ENCODE assay signal across 15 cellular contexts in genomic region chr5:73122875-73123810, GRCh38. TPM values are rescaled to one million over a fixed set of nuclear protein-coding genes. Genes with fewer than 3 reads are reported as not detected.
A peak's percentile ranks its signal among the peaks of the same experiment; 100 is the strongest.
DNase-seq lines count a peak whose midpoint lies in the region; ATAC-seq, FAIRE-seq and TF ChIP-seq lines count a peak whose summit lies in the region.
"Had no signal": no experiment of that assay in that cellular context is flagged by ENCODE, and none has a peak within 500 bp of the region (broad histone marks: within the 10 kb centered on the region; RNA-seq: fewer than 3 reads in every experiment).

No MANE protein-coding gene starts in this region.

- no peak overlapping the region for H3K14ac ChIP-seq in H1 (ENCODE audit: insufficient read length)

- H2AK5ac ChIP-seq in H1 (ENCODE audit: low read depth, low read length): no peak overlapping the region

- H3K9me3 ChIP-seq in SK-N-SH: no peaks in the 10 kb centered on the region
- no peaks in the 10 kb centered on the region for H3K9me3 ChIP-seq in OCI-LY7 (ENCODE audit: low read length)
- H3K9me3 ChIP-seq in H1 (ENCODE audit: insufficient read depth in 2 of 2, low read depth in 1 of 2, low read length in 1 of 2): no peaks in the 10 kb centered on the region
- H3K9me3 ChIP-seq: gastroesophageal sphincter had no signal

- H3K4ac ChIP-seq in H1 (replicated peaks; ENCODE audit: insufficient read length, low read depth, low read length): no peak overlapping the region

- no peak overlapping the region for H2BK120ac ChIP-seq in H1 (replicated peaks; ENCODE audit: low read depth, low read length)

- H4K91ac ChIP-seq in H1 (replicated peaks; ENCODE audit: insufficient read length, low read length): no peak overlapping the region

- no peaks in the 10 kb centered on the region for H3K79me1 ChIP-seq in H1 (ENCODE audit: low read depth, low read length)

- TF ChIP-seq RAD21 in SK-N-SH (IDR thresholded peaks at IDR 0.05; ENCODE audit: low read length) (no peak), H1 (IDR thresholded peaks at IDR 0.05 in 1 of 2, conservative IDR thresholded peaks at IDR 0.05 in 1 of 2; ENCODE audit: low read depth in 2 of 2, low read length in 2 of 2) (no peak)

- no peak overlapping the region for H2BK5ac ChIP-seq in H1 (ENCODE audit: low read depth, low read length)

- TF ChIP-seq EP300 in SK-N-SH (IDR thresholded peaks at IDR 0.05; ENCODE audit: borderline replicate concordance in 1 of 2, low read depth in 1 of 2, low read length in 1 of 2) (no peak), H1 (IDR thresholded peaks at IDR 0.05; ENCODE audit: borderline replicate concordance in 1 of 2, low read depth in 2 of 2, low read length in 2 of 2) (no peak)

- H3K27me3 ChIP-seq in SK-N-SH (ENCODE audit: insufficient read depth) (no peaks in the 10 kb centered on the region), H1 (replicated peaks in 1 of 4; ENCODE audit: control insufficient read depth in 3 of 4, extremely low read depth in 1 of 4, insufficient read depth in 3 of 4, low read length in 3 of 4) (peaks cover 0 to 43% (median 30%) of the 10 kb centered on the region in 4 experiments; a peak in 6 of 7 replicates)

- DNase-seq in SK-N-SH: no peak
- peak; percentile 32 for DNase-seq in OCI-LY7 (ENCODE audit: low spot score)
- DNase-seq in H1 (ENCODE audit: low read depth in 1 of 2, low spot score in 2 of 2): peak in 1 of 2 experiments; percentile 57
- peak; percentile 75 for DNase-seq in posterior vena cava (ENCODE audit: low spot score)
- DNase-seq in central memory CD4-positive, alpha-beta T cell: no peak
- no peak for DNase-seq in T-helper 1 cell
- DNase-seq: aorta; NCI-H2171; stimulated activated CD8-positive, alpha-beta memory T cell treated with anti-CD3 and anti-CD28 coated beads, Interleukin-4, amount 100 ng/mL, for 48 hours had no signal

- H2BK15ac ChIP-seq in H1 (ENCODE audit: low read length): no peak overlapping the region

- H3K9ac ChIP-seq in SK-N-SH (no peak overlapping the region), H1 (replicated peaks in 1 of 4; ENCODE audit: extremely low read depth in 1 of 4, low read depth in 3 of 4, low read length in 3 of 4) (no peak overlapping the region)

- no peak overlapping the region for H3K4me3 ChIP-seq in SK-N-SH (ENCODE audit: low read depth in 2 of 2, low read length in 1 of 2)
- no peak overlapping the region for H3K4me3 ChIP-seq in OCI-LY7 (ENCODE audit: low read depth, low read length, poor library complexity, severe bottlenecking)
- no peak overlapping the region for H3K4me3 ChIP-seq in H1 (ENCODE audit: extremely low read depth in 1 of 4, insufficient read depth in 2 of 4, low read depth in 3 of 4, low read length in 4 of 4)
- H3K4me3 ChIP-seq: gastroesophageal sphincter had no signal

- intact Hi-C loops in OCI-LY7 (cut with micrococcal nuclease; ENCODE audit: unreplicated experiment): no loop called here
- intact Hi-C loops in posterior vena cava (cut with DNase I): no loop called here

- TF ChIP-seq CTCF in SK-N-SH (IDR thresholded peaks at IDR 0.05): no peak
- no peak for TF ChIP-seq CTCF in OCI-LY7 (conservative IDR thresholded peaks at IDR 0.05; ENCODE audit: low read length)
- TF ChIP-seq CTCF in H1 (IDR thresholded peaks at IDR 0.05; ENCODE audit: control extremely low read depth in 1 of 3, insufficient read depth in 1 of 3, low read depth in 1 of 3, low read length in 3 of 3): no peak

- peaks cover 12% of the 10 kb centered on the region for H3K23me2 ChIP-seq in H1 (ENCODE audit: low read depth, low read length)

- no peak overlapping the region for H3K18ac ChIP-seq in H1 (ENCODE audit: extremely low read depth, low read length)

- H3K36me3 ChIP-seq in SK-N-SH (replicated peaks in 1 of 2; ENCODE audit: control insufficient read depth in 1 of 2, insufficient read depth in 2 of 2, low read length in 1 of 2): peaks cover 0 to 4% of the 10 kb centered on the region in 2 experiments
- no peaks in the 10 kb centered on the region for H3K36me3 ChIP-seq in OCI-LY7 (ENCODE audit: insufficient read depth, low read length)
- H3K36me3 ChIP-seq in H1 (ENCODE audit: control insufficient read depth in 2 of 4, insufficient read depth in 4 of 4, low read length in 3 of 4): no peaks in the 10 kb centered on the region
- H3K36me3 ChIP-seq: gastroesophageal sphincter had no signal

- H2AFZ ChIP-seq in SK-N-SH (ENCODE audit: low read depth) (peak overlapping the region; percentile 48; the same call in 1 of the 2 replicates), OCI-LY7 (ENCODE audit: low read length) (peak overlapping the region; percentile 69), H1 (ENCODE audit: low read length) (no peak overlapping the region)

- no peaks in the 10 kb centered on the region for H4K20me1 ChIP-seq in SK-N-SH (ENCODE audit: insufficient read depth)
- no peaks in the 10 kb centered on the region for H4K20me1 ChIP-seq in OCI-LY7 (ENCODE audit: insufficient read depth, low read length)
- H4K20me1 ChIP-seq in H1 (replicated peaks in 1 of 2; ENCODE audit: control insufficient read depth in 1 of 2, insufficient read depth in 2 of 2, low read length in 2 of 2): no peaks in the 10 kb centered on the region

- no peak overlapping the region for H3K23ac ChIP-seq in H1 (ENCODE audit: insufficient read length)

- H3K56ac ChIP-seq in H1 (replicated peaks; ENCODE audit: insufficient read length, low read depth, low read length): no peak overlapping the region

- no peak for ATAC-seq in SK-N-SH treated with all-trans-retinoic acid at 6 μM for 48 hours
- ATAC-seq in HG02798 (IDR thresholded peaks at IDR 0.05; ENCODE audit: poor library complexity, unreplicated experiment): no peak
- ATAC-seq: gastroesophageal sphincter had no signal

- H4K8ac ChIP-seq in H1 (ENCODE audit: extremely low read depth, insufficient read depth, low read length): no peak overlapping the region

- no peak overlapping the region for H2BK20ac ChIP-seq in H1 (ENCODE audit: low read length)

- H3K9me2 ChIP-seq in SK-N-SH (no peaks in the 10 kb centered on the region), OCI-LY7 (ENCODE audit: insufficient read depth, low read length) (no peaks in the 10 kb centered on the region)

- H3K4me2 ChIP-seq in SK-N-SH (no peak overlapping the region), OCI-LY7 (ENCODE audit: low read length) (peak overlapping the region; percentile 27), H1 (ENCODE audit: insufficient read depth in 1 of 2, low read depth in 2 of 2, low read length in 2 of 2) (no peak overlapping the region)

- TF ChIP-seq POLR2A in H1 (IDR thresholded peaks at IDR 0.05; ENCODE audit: control extremely low read depth in 1 of 2, low read depth in 2 of 2, low read length in 2 of 2): no peak

- no peak overlapping the region for H3K27ac ChIP-seq in SK-N-SH (ENCODE audit: low read depth in 2 of 2, low read length in 1 of 2)
- H3K27ac ChIP-seq in OCI-LY7 (ENCODE audit: low read depth, low read length, poor library complexity, severe bottlenecking): no peak overlapping the region
- no peak overlapping the region for H3K27ac ChIP-seq in H1 (ENCODE audit: low read depth, low read length)
- H3K27ac ChIP-seq: gastroesophageal sphincter had no signal

- POLR2A ChIA-PET in SK-N-SH (lab: Yijun Ruan, JAX) (no interaction called here), OCI-LY7 (lab: Charles Lee) (interaction anchor here (0.6 to 1.5 kb wide), 5 partner anchors 10 to 280 kb away, joined by 3 to 5 read pairs (median 3); no protein-coding TSS in a partner anchor), H1 (lab: Charles Lee; ENCODE audit: partially characterized antibody) (interaction anchor here (1.1 kb wide), 1 partner anchor 12 kb away, joined by 3 read pairs; no protein-coding TSS in a partner anchor)

- CTCF ChIA-PET in SK-N-SH (lab: Yijun Ruan, JAX): interaction anchor here (1.2 to 2.9 kb wide), 4 partner anchors 12 to 413 kb away, joined by 3 to 8 read pairs (median 3); no protein-coding TSS in a partner anchor
- CTCF ChIA-PET in OCI-LY7 (lab: Charles Lee; ENCODE audit: unreplicated experiment): no interaction called here
- CTCF ChIA-PET in H1 (lab: Charles Lee; ENCODE audit: partially characterized antibody): interaction anchor here (0.8 to 4.9 kb wide), 11 partner anchors 10 to 320 kb away, joined by 3 to 24 read pairs (median 4); partner anchors contain the start of gene FCHO2

- 88% methylated on average over 11 of the region's 19 CpGs for WGBS in SK-N-SH (ENCODE audit: low lambda C conversion rate)
- 87% methylated on average over 19 of the region's 19 CpGs; no CpG with 5 or more reads in 1 of the 2 experiments for WGBS in H1 (ENCODE audit: extremely low coverage in 1 of 2, insufficient coverage in 1 of 2, insufficient read length in 1 of 2, insufficient replicate concordance in 2 of 2, low coverage in 1 of 2, low lambda C conversion rate in 2 of 2, missing lambda C conversion rate in 1 of 2), 2 experiments

- H3F3A ChIP-seq in SK-N-SH (replicated peaks; ENCODE audit: insufficient read depth): no peaks in the 10 kb centered on the region

- FAIRE-seq in H1 (lab: Jason Lieb, UNC): no peak
- FAIRE-seq: A204.1 had no signal

- H3K79me2 ChIP-seq in SK-N-SH (ENCODE audit: insufficient read depth) (no peaks in the 10 kb centered on the region), OCI-LY7 (ENCODE audit: insufficient read depth, low read depth, low read length) (no peaks in the 10 kb centered on the region), H1 (ENCODE audit: control insufficient read depth in 1 of 2, insufficient read depth in 2 of 2, low read length in 2 of 2) (no peaks in the 10 kb centered on the region)

- no peak overlapping the region for H4K5ac ChIP-seq in H1 (ENCODE audit: insufficient read length, low read depth, low read length)

- H3K4me1 ChIP-seq in SK-N-SH (ENCODE audit: control insufficient read depth in 1 of 2, insufficient read depth in 2 of 2, low read depth in 1 of 2, low read length in 1 of 2): peaks cover 4 to 5% of the 10 kb centered on the region in 2 experiments; a peak in 2 of 4 replicates
- H3K4me1 ChIP-seq in OCI-LY7 (ENCODE audit: insufficient read depth, low read length, poor library complexity, severe bottlenecking): peaks cover 21% of the 10 kb centered on the region
- peaks cover 0 to 3% (median 1%) of the 10 kb centered on the region in 4 experiments; a peak in 5 of 7 replicates for H3K4me1 ChIP-seq in H1 (replicated peaks in 1 of 4; ENCODE audit: control insufficient read depth in 3 of 4, insufficient read depth in 4 of 4, low read length in 3 of 4)

- no peak overlapping the region for H2BK12ac ChIP-seq in H1 (ENCODE audit: low read depth, low read length)

- BruUV-seq in OCI-LY7 (replicated peaks; lab: Mats Ljungman, UMichigan): no TSS peak

RNA-seq across cellular contexts. Expression of gene TMEM171, which starts 2.8 kb away (rescaled TPM):
- polyA plus RNA-seq in SK-N-SH (2012; rRNA removed) (7.6 and 8.9 TPM in 2 replicates), H1 (2011; rRNA removed) (2.2 and 3.2 TPM in 2 replicates)
- 5.8 and 6.6 TPM in 2 replicates for polyA plus RNA-seq in SK-N-SH (2012; cell fraction: cytosol; rRNA removed)
- polyA plus RNA-seq in SK-N-SH (2012; cell fraction: nucleus; rRNA removed): 4.3 and 4.4 TPM in 2 replicates
- total RNA-seq in OCI-LY7 (2014; rRNA removed; shearing (Covaris generic)): not detected in 2 replicates
- total RNA-seq in OCI-LY7 (2022) (not detected in 2 replicates), posterior vena cava (under 1 TPM in 1 of 2 donors, not detected in 1; 0.14 TPM)
- 1.0 and 1.5 TPM in 2 replicates for total RNA-seq in H1 (2021; fragmentation: NEBNext Ultra II Directional; extraction: Animal tissue kit (Norgen Biotek cat#: 25700))
- 2.7 TPM for polyA plus RNA-seq in H1 (2011; cell fraction: cytosol; rRNA removed)
- polyA plus RNA-seq in H1 (2011; cell fraction: nucleus; rRNA removed): 1.4 TPM
- 1.0 to 1.8 TPM (median 1.3 TPM) in 4 replicates for polyA plus RNA-seq in H1 (2012, experiment 1 of 2)
- 1.2 TPM for polyA plus RNA-seq in H1 (2012, experiment 2 of 2)
- 1.5 TPM for polyA plus RNA-seq in H1 (2013, experiment 1 of 2)
- 2.4 TPM for polyA plus RNA-seq in H1 (2013, experiment 2 of 2)
- polyA minus RNA-seq in H1 (2011; rRNA and poly(A)+ RNA removed): 0.68 and 1.4 TPM in 2 replicates
- 1.2 TPM for polyA minus RNA-seq in H1 (2011; cell fraction: cytosol; rRNA and poly(A)+ RNA removed)
- 1.6 TPM for polyA minus RNA-seq in H1 (2011; cell fraction: nucleus; rRNA and poly(A)+ RNA removed)
- total RNA-seq: aorta, mesenteric fat pad, skeletal muscle tissue had no signal

RNA-seq across cellular contexts. Expression of gene TMEM174, which starts 49.9 kb away (rescaled TPM):
- not detected in 2 replicates for polyA plus RNA-seq in SK-N-SH (2012; rRNA removed)
- not detected in 2 replicates for polyA plus RNA-seq in SK-N-SH (2012; cell fraction: cytosol; rRNA removed)
- not detected in 2 replicates for polyA plus RNA-seq in SK-N-SH (2012; cell fraction: nucleus; rRNA removed)
- total RNA-seq in OCI-LY7 (2014; rRNA removed; shearing (Covaris generic)): not detected in 2 replicates
- total RNA-seq in OCI-LY7 (2022): 0.25 TPM in 1 of 2 replicates, not detected in the other
- total RNA-seq in H1 (2021; fragmentation: NEBNext Ultra II Directional; extraction: Animal tissue kit (Norgen Biotek cat#: 25700)): not detected in 2 replicates
- not detected in 2 replicates for polyA plus RNA-seq in H1 (2011; rRNA removed)
- polyA plus RNA-seq in H1 (2011; cell fraction: cytosol; rRNA removed): not detected
- polyA plus RNA-seq in H1 (2011; cell fraction: nucleus; rRNA removed): not detected
- not detected in 4 replicates for polyA plus RNA-seq in H1 (2012, experiment 1 of 2)
- not detected for polyA plus RNA-seq in H1 (2012, experiment 2 of 2)
- polyA plus RNA-seq in H1 (2013, experiment 1 of 2): not detected
- not detected for polyA plus RNA-seq in H1 (2013, experiment 2 of 2)
- not detected in 2 replicates for polyA minus RNA-seq in H1 (2011; rRNA and poly(A)+ RNA removed)
- polyA minus RNA-seq in H1 (2011; cell fraction: cytosol; rRNA and poly(A)+ RNA removed): not detected
- not detected for polyA minus RNA-seq in H1 (2011; cell fraction: nucleus; rRNA and poly(A)+ RNA removed)
- total RNA-seq in posterior vena cava: not detected
- total RNA-seq: aorta, gastroesophageal sphincter, mesenteric fat pad, skeletal muscle tissue had no signal
- polyA plus RNA-seq: aorta had no signal

Comparison
In these comparisons a context has a peak if more than half of its experiments do, and no peak if none do; other contexts are left out.
1. DNase-seq: peak in OCI-LY7 (single experiment) and posterior vena cava (single experiment); none in SK-N-SH (single experiment), central memory CD4-positive, alpha-beta T cell (single experiment) and T-helper 1 cell (0 of 5).
2. Of the 17 proteins assayed by ChIP-seq in both H1 and SK-N-SH: peak only in H1: MAX; only in SK-N-SH: none; in both: none; in neither: 16.